Comparison of ENCODE assay signal across 9 cellular contexts in genomic region chr4:112857461-112857860, GRCh38.
A peak's percentile ranks its signal among the peaks of the same experiment; 100 is the strongest.
DNase-seq lines count a peak whose midpoint lies in the region; ATAC-seq, FAIRE-seq and TF ChIP-seq lines count a peak whose summit lies in the region.
"Had no signal": no experiment of that assay in that cellular context is flagged by ENCODE, and none has a peak within 500 bp of the region (broad histone marks: within the 10 kb centered on the region; RNA-seq: fewer than 3 reads in every experiment).

No MANE protein-coding gene starts in this region.

- no peaks in the 10 kb centered on the region for H3K79me2 ChIP-seq in ACC112 (ENCODE audit: control insufficient read depth, insufficient read depth, low read length, unreplicated experiment)

- H3K9me3 ChIP-seq in left lung = no peaks in the 10 kb centered on the region

- no peak for FAIRE-seq in HTR-8/SVneo (lab: Jason Lieb, UNC)
- FAIRE-seq in bronchial epithelial cell (lab: Jason Lieb, UNC) = no peak

- H3K4me3 ChIP-seq in ACC112 (ENCODE audit: low read depth, low read length) (no peak overlapping the region), bronchial epithelial cell (ENCODE audit: low read depth, low read length) (no peak overlapping the region), left lung (no peak overlapping the region)

- H2AFZ ChIP-seq in ACC112 (ENCODE audit: low read length, unreplicated experiment) = no peak overlapping the region

- peak; percentile 45 for DNase-seq in HTR-8/SVneo (ENCODE audit: insufficient read length, low spot score)
- peak; percentile 99 for DNase-seq in bronchial epithelial cell (ENCODE audit: low read depth)
- DNase-seq in left lung = no peak
- DNase-seq in NCI-H2227 treated with DMSO at 0.1 percent for 48 hours (lab: John Stamatoyannopoulos, UW) = no peak
- DNase-seq in NCI-H146 (lab: John Stamatoyannopoulos, UW) = no peak
- no peak for DNase-seq in posterior vena cava (ENCODE audit: low spot score)
- DNase-seq: effector memory CD8-positive, alpha-beta T cell had no signal

- H3K27me3 ChIP-seq in ACC112 (ENCODE audit: insufficient read depth, low read length) = no peaks in the 10 kb centered on the region
- no peaks in the 10 kb centered on the region for H3K27me3 ChIP-seq in bronchial epithelial cell (ENCODE audit: control insufficient read depth, insufficient read depth, low read length)
- H3K27me3 ChIP-seq in left lung = no peaks in the 10 kb centered on the region

- H3K4me1 ChIP-seq in ACC112 (ENCODE audit: control insufficient read depth, insufficient read depth, low read length, unreplicated experiment) = peaks cover 17% of the 10 kb centered on the region
- no peaks in the 10 kb centered on the region for H3K4me1 ChIP-seq in left lung

- peak; percentile 76 for ATAC-seq in left lung
- no peak for ATAC-seq in GM18519 (IDR thresholded peaks at IDR 0.05; ENCODE audit: low FRiP score, unreplicated experiment)
- ATAC-seq: effector memory CD8-positive, alpha-beta T cell had no signal

- TF ChIP-seq CTCF in bronchial epithelial cell (IDR thresholded peaks at IDR 0.05; ENCODE audit: insufficient read depth, low read length, severe bottlenecking) (no peak), left lung (IDR thresholded peaks at IDR 0.05) (no peak)

- H3K36me3 ChIP-seq in ACC112 (ENCODE audit: insufficient read depth, low read length) = no peaks in the 10 kb centered on the region
- H3K36me3 ChIP-seq in bronchial epithelial cell (ENCODE audit: control insufficient read depth, insufficient read depth, low read length) = no peaks in the 10 kb centered on the region
- H3K36me3 ChIP-seq in left lung = no peaks in the 10 kb centered on the region

- H3K27ac ChIP-seq in ACC112 (ENCODE audit: low read depth, low read length) = peak overlapping the region; percentile 37
- H3K27ac ChIP-seq in left lung = no peak overlapping the region

- intact Hi-C loops in left lung (cut with DNase I) = loop anchor here in 1 of 2 donors (10.0 kb wide), 1 partner anchor 77 kb away; no protein-coding TSS in a partner anchor
- intact Hi-C loops in posterior vena cava (cut with DNase I) = no loop called here

Comparison
In these comparisons a context has a peak if more than half of its experiments do, and no peak if none do; other contexts are left out.
1. DNase-seq: peak in HTR-8/SVneo (single experiment) and bronchial epithelial cell (single experiment); none in left lung (0 of 2), NCI-H2227 treated with DMSO at 0.1 percent for 48 hours (single experiment), NCI-H146 (single experiment) and posterior vena cava (single experiment).